In the genomic region with DNA sequence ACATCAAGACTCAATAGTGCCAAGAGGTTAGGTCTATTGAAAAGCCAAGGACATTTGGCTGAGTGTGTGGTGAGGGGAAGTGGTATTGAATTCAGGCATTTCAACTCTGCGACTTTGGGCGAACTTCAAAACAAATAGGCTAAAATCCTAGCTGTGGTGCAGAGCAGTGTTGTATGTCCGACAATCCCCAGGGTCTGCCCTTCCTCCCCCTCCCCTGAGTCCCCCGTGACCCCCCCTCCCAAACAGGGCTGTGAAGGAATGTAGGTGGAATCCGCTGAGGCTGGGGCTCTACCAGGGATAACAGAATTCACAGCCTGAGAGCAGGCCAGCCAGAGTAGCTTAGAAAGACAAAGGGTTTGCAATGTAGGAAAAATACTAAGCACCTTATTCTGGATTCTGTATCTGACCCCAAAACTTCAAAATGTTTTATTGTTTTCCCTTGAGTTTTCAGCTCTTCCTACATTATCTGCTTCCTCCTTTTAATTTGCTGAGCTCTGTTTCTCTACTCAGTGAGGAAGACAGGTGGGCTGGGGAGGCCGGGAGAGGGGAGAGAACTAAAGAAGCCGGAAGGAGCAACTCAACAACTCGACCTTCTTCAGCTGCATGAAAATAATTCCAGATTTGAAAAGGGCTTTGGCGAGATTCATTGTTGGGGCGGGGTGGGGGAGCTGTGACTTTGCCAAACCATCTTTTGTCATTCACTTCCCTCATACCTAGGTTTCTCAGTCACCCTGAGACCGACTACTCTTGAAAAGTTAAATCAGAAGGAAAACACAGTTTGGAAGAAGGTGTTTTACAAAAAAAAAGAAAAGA, we compare ENCODE assay signal across 13 cellular contexts.
DNase-seq lines count a peak whose midpoint lies in the region; ATAC-seq and TF ChIP-seq lines count a peak whose summit lies in the region.
"Had no signal": no experiment of that assay in that cellular context is flagged by ENCODE, and none has a peak within 500 bp of the region (broad histone marks: within the 10 kb centered on the region; RNA-seq: fewer than 3 reads in every experiment).

No MANE protein-coding gene starts in this region.

- H4K8ac ChIP-seq in mesendoderm (ENCODE audit: low read depth, low read length): no peak overlapping the region

- H2BK15ac ChIP-seq in mesendoderm (replicated peaks; ENCODE audit: low read depth): no peak overlapping the region

- no peaks in the 10 kb centered on the region for H3K9me3 ChIP-seq in SJCRH30 (replicated peaks)
- no peaks in the 10 kb centered on the region for H3K9me3 ChIP-seq in testis
- H3K9me3 ChIP-seq: mucosa of descending colon had no signal

- H3K27me3 Mint-ChIP-seq in activated T-helper 1 cell treated with anti-CD3 and anti-CD28 coated beads, Interleukin-12 subunit alpha, Interleukin-12 subunit beta, Interleukin-2, Interleukin-4 antibody, amounts not matched to agents 30 ng/mL and 10 ng/mL and 1 ng/mL, durations not matched to agents 14 hours and 24 hours and 36 hours (ENCODE audit: insufficient read depth): no peaks in the 10 kb centered on the region

- TF ChIP-seq CTCF in fibroblast of the aortic adventitia (IDR thresholded peaks at IDR 0.05; ENCODE audit: insufficient read depth, low read length): no peak
- TF ChIP-seq CTCF in testis (IDR thresholded peaks at IDR 0.05): no peak

- no peak overlapping the region for H2BK120ac ChIP-seq in mesendoderm (ENCODE audit: low read depth, low read length)

- peak overlapping the region; percentile 2 for H3K4me2 ChIP-seq in mesendoderm (ENCODE audit: low read length)

- H3K4me3 ChIP-seq in SJCRH30 (no peak overlapping the region), fibroblast of the aortic adventitia (ENCODE audit: low read depth, low read length) (no peak overlapping the region), mesendoderm (ENCODE audit: low read length) (no peak overlapping the region), testis (no peak overlapping the region)
- H3K4me3 ChIP-seq: mucosa of descending colon, SK-N-MC had no signal

- no CpG with 5 or more reads among the region's 11 CpGs for WGBS in mesendoderm (ENCODE audit: extremely low coverage, insufficient coverage, low lambda C conversion rate)
- WGBS in testis, 2 donors: 36 to 42% methylated on average over 11 of the region's 11 CpGs

- no peak overlapping the region for H3K27ac Mint-ChIP-seq in activated T-helper 1 cell treated with anti-CD3 and anti-CD28 coated beads, Interleukin-12 subunit alpha, Interleukin-12 subunit beta, Interleukin-2, Interleukin-4 antibody, amounts not matched to agents 30 ng/mL and 10 ng/mL and 1 ng/mL, durations not matched to agents 14 hours and 24 hours and 36 hours
- H3K27ac Mint-ChIP-seq: CD4-positive, alpha-beta T cell had no signal

- no peaks in the 10 kb centered on the region for H3K36me3 Mint-ChIP-seq in activated T-helper 1 cell treated with anti-CD3 and anti-CD28 coated beads, Interleukin-12 subunit alpha, Interleukin-12 subunit beta, Interleukin-2, Interleukin-4 antibody, amounts not matched to agents 30 ng/mL and 10 ng/mL and 1 ng/mL, durations not matched to agents 14 hours and 24 hours and 36 hours (ENCODE audit: low read depth)

- peak; percentile 7 to 34 for DNase-seq in SJCRH30
- peak; percentile 66 for DNase-seq in fibroblast of the aortic adventitia (ENCODE audit: low read depth)
- DNase-seq in mesendoderm: peak; percentile 95
- DNase-seq in testis: peak; percentile 65
- DNase-seq in activated T-helper 1 cell treated with anti-CD3 and anti-CD28 coated beads, Interleukin-12 subunit alpha, Interleukin-12 subunit beta, Interleukin-2, Interleukin-4 antibody, amounts not matched to agents 30 ng/mL and 10 ng/mL and 1 ng/mL, durations not matched to agents 14 hours and 24 hours and 36 hours (ENCODE audit: low spot score): no peak
- DNase-seq in NCI-H82 treated with DMSO at 0.1 percent for 48 hours (lab: John Stamatoyannopoulos, UW; ENCODE audit: unreplicated experiment): no peak
- DNase-seq: CD4-positive, alpha-beta T cell; central memory CD4-positive, alpha-beta T cell; mucosa of descending colon; NCI-H1436 treated with DMSO at 0.1 percent for 48 hours had no signal

- TF ChIP-seq POLR2A in testis (IDR thresholded peaks at IDR 0.05): no peak

- no peak overlapping the region for H4K5ac ChIP-seq in mesendoderm (ENCODE audit: low read length)

- intact Hi-C loops in testis (cut with DNase I; ENCODE audit: low total_unique reads): no loop called here
- intact Hi-C loops in activated T-helper 1 cell treated with anti-CD3 and anti-CD28 coated beads, Interleukin-12 subunit alpha, Interleukin-12 subunit beta, Interleukin-2, Interleukin-4 antibody, amounts not matched to agents 30 ng/mL and 10 ng/mL and 1 ng/mL, durations not matched to agents 14 hours and 24 hours and 36 hours (cut with micrococcal nuclease): no loop called here

- no peaks in the 10 kb centered on the region for H3K79me2 ChIP-seq in mesendoderm (ENCODE audit: control insufficient read depth, insufficient read depth, low read length)

- peak overlapping the region; percentile 21 for H3K27ac ChIP-seq in SJCRH30
- H3K27ac ChIP-seq in mesendoderm (ENCODE audit: low read depth, low read length): peak overlapping the region; percentile 83
- peak overlapping the region; percentile 19 to 47 for H3K27ac ChIP-seq in testis
- H3K27ac ChIP-seq: SK-N-MC had no signal

- H3K4me3 Mint-ChIP-seq in activated T-helper 1 cell treated with anti-CD3 and anti-CD28 coated beads, Interleukin-12 subunit alpha, Interleukin-12 subunit beta, Interleukin-2, Interleukin-4 antibody, amounts not matched to agents 30 ng/mL and 10 ng/mL and 1 ng/mL, durations not matched to agents 14 hours and 24 hours and 36 hours: no peak overlapping the region
- H3K4me3 Mint-ChIP-seq: CD4-positive, alpha-beta T cell had no signal

- H3K36me3 ChIP-seq in SJCRH30 (no peaks in the 10 kb centered on the region), mesendoderm (ENCODE audit: control insufficient read depth, insufficient read depth, low read length) (no peaks in the 10 kb centered on the region), testis (ENCODE audit: low read depth, missing control alignments) (no peaks in the 10 kb centered on the region)

- H3K79me1 ChIP-seq in mesendoderm (ENCODE audit: low read length): no peaks in the 10 kb centered on the region

- H3K56ac ChIP-seq in mesendoderm (ENCODE audit: low read length): peak overlapping the region; percentile 69

- peaks cover 17% of the 10 kb centered on the region for H3K9me3 Mint-ChIP-seq in activated T-helper 1 cell treated with anti-CD3 and anti-CD28 coated beads, Interleukin-12 subunit alpha, Interleukin-12 subunit beta, Interleukin-2, Interleukin-4 antibody, amounts not matched to agents 30 ng/mL and 10 ng/mL and 1 ng/mL, durations not matched to agents 14 hours and 24 hours and 36 hours

- H3K23ac ChIP-seq in mesendoderm (ENCODE audit: low read length): no peak overlapping the region

- H3K4me1 ChIP-seq in SJCRH30 (peaks cover 13% of the 10 kb centered on the region), mesendoderm (ENCODE audit: control insufficient read depth, low read depth, low read length) (peaks cover 9% of the 10 kb centered on the region), testis (peaks cover 31% of the 10 kb centered on the region)

- H3K9ac ChIP-seq in mesendoderm (ENCODE audit: low read length): peak overlapping the region; percentile 22

- H3K27me3 ChIP-seq in SJCRH30 (no peaks in the 10 kb centered on the region), mesendoderm (ENCODE audit: insufficient read depth, low read length, poor library complexity) (no peaks in the 10 kb centered on the region), testis (no peaks in the 10 kb centered on the region)

- peak overlapping the region; percentile 76 for H3K18ac ChIP-seq in mesendoderm (ENCODE audit: low read length)

- H3K4me1 Mint-ChIP-seq in activated T-helper 1 cell treated with anti-CD3 and anti-CD28 coated beads, Interleukin-12 subunit alpha, Interleukin-12 subunit beta, Interleukin-2, Interleukin-4 antibody, amounts not matched to agents 30 ng/mL and 10 ng/mL and 1 ng/mL, durations not matched to agents 14 hours and 24 hours and 36 hours (ENCODE audit: low read depth): no peaks in the 10 kb centered on the region

- H2AK5ac ChIP-seq in mesendoderm (ENCODE audit: low read length): no peak overlapping the region

- H2BK5ac ChIP-seq in mesendoderm (ENCODE audit: low read length): peak overlapping the region; percentile 43

- no peak overlapping the region for H3K4ac ChIP-seq in mesendoderm (ENCODE audit: low read depth, low read length)

- ATAC-seq in HG03095 (IDR thresholded peaks at IDR 0.05; ENCODE audit: unreplicated experiment) (no peak), GM19395 (IDR thresholded peaks at IDR 0.05; ENCODE audit: unreplicated experiment) (no peak)
- ATAC-seq: mucosa of descending colon had no signal

Comparison
In these comparisons a context has a peak if more than half of its experiments do, and no peak if none do; other contexts are left out.
1. DNase-seq: peak in SJCRH30 (2 of 2), fibroblast of the aortic adventitia (single experiment), mesendoderm (single experiment) and testis (single experiment); none in activated T-helper 1 cell treated with anti-CD3 and anti-CD28 coated beads, Interleukin-12 subunit alpha, Interleukin-12 subunit beta, Interleukin-2, Interleukin-4 antibody, amounts not matched to agents 30 ng/mL and 10 ng/mL and 1 ng/mL, durations not matched to agents 14 hours and 24 hours and 36 hours (single experiment) and NCI-H82 treated with DMSO at 0.1 percent for 48 hours (single experiment).
2. H3K27ac ChIP-seq: peak in every context shown above with its lines; median percentile 83 in mesendoderm; 33 in testis; 21 in SJCRH30.